Comparison of ENCODE assay signal across 8 cellular contexts in the genomic region with DNA sequence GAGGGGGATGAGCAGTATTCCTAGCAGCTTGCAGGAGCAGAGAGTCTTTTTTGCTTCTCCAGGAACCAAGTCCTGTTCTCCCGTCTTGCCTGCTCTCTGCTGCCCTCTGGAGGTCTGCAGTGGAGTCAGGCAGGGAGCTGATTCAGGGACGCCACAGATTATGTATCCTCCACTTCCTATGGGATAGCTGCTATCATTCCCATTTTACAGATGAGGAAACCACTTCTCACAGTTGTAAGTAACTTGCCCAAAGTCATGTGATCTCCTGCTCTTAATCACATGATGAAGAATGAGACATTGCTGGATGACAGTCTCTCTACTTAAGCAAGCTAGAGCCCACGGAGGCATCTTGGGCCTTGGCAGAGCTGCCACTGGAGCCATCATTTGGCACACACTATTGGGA. TPM values are rescaled to one million over a fixed set of nuclear protein-coding genes. Genes with fewer than 3 reads are reported as not detected.
DNase-seq lines count a peak whose midpoint lies in the region; ATAC-seq and TF ChIP-seq lines count a peak whose summit lies in the region.

No MANE protein-coding gene starts in this region.

- H3K27me3 ChIP-seq in left ventricle myocardium inferior (ENCODE audit: low read depth) = no peaks in the 10 kb centered on the region

- peaks cover 3% of the 10 kb centered on the region for H3K4me1 ChIP-seq in left ventricle myocardium inferior

- no peaks in the 10 kb centered on the region for H3K9me3 ChIP-seq in left ventricle myocardium inferior (replicated peaks)

- H3K36me3 ChIP-seq in left ventricle myocardium inferior = peaks cover 16% of the 10 kb centered on the region

- H3K27ac ChIP-seq in left ventricle myocardium inferior (replicated peaks) = no peak overlapping the region

- H3K4me3 ChIP-seq in GM12865 (ENCODE audit: low read depth, low read length) = no peak overlapping the region
- no peak overlapping the region for H3K4me3 ChIP-seq in left ventricle myocardium inferior
- H3K4me3 ChIP-seq in retinal pigment epithelial cell (ENCODE audit: low read length) = no peak overlapping the region

- DNase-seq in GM12865 (ENCODE audit: low read depth) = peak; percentile 78
- peak; percentile 16 for DNase-seq in NCI-H1092 (lab: John Stamatoyannopoulos, UW)
- peak; percentile 42 to 61 (median 59) for DNase-seq in T-helper 2 cell
- DNase-seq in amniotic stem cell (lab: John Stamatoyannopoulos, UW) = peak; percentile 26
- DNase-seq in left ventricle myocardium inferior = peak; percentile 74
- DNase-seq in retinal pigment epithelial cell (ENCODE audit: low read depth) = peak; percentile 25

- TF ChIP-seq CTCF in GM12865 (IDR thresholded peaks at IDR 0.05; ENCODE audit: insufficient read depth, low read depth, low read length, missing control alignments) (peak; percentile 94), left ventricle myocardium inferior (IDR thresholded peaks at IDR 0.05; ENCODE audit: borderline replicate concordance) (peak; percentile 97), retinal pigment epithelial cell (conservative IDR thresholded peaks at IDR 0.05; ENCODE audit: low read depth, low read length) (peak; percentile 96)

- no peak for ATAC-seq in HG03175 (IDR thresholded peaks at IDR 0.05; ENCODE audit: unreplicated experiment)
- ATAC-seq in HG03469 (IDR thresholded peaks at IDR 0.05; ENCODE audit: unreplicated experiment) = no peak

- intact Hi-C loops in left ventricle myocardium inferior (cut with micrococcal nuclease) = no loop called here

RNA-seq across cellular contexts. Expression of a gene that starts 8.3 kb away (rescaled TPM):
- 2.3 TPM for total RNA-seq in left ventricle myocardium inferior

RNA-seq across cellular contexts. Expression of a gene that starts 45.2 kb away (rescaled TPM):
- 201 TPM for total RNA-seq in left ventricle myocardium inferior

Comparison
In these comparisons a context has a peak if more than half of its experiments do, and no peak if none do; other contexts are left out.
1. DNase-seq: peak in every context shown above with its lines; median percentile 78 in GM12865; 74 in left ventricle myocardium inferior; 59 in T-helper 2 cell; 26 in amniotic stem cell; 25 in retinal pigment epithelial cell; 16 in NCI-H1092.